Comparison of ENCODE assay signal across 1 cellular context in genomic region chr10:102059987-102060386, GRCh38.
TF ChIP-seq lines count a peak whose summit lies in the region.

No MANE protein-coding gene starts in this region.

TF ChIP-seq in HepG2, 621 proteins besides CTCF, POLR2A, EP300 and RAD21 (continued from another document):
- no peak for TF ChIP-seq ZNF276 (CRISPR knock-in tag; IDR thresholded peaks at IDR 0.05; ENCODE audit: low read depth)
